In genomic region chr1:248863011-248863881, GRCh38 we compare ENCODE assay signal across 1 cellular context.
TF ChIP-seq lines count a peak whose summit lies in the region.

No MANE protein-coding gene starts in this region.

TF ChIP-seq in K562, 482 proteins besides CTCF, POLR2A, EP300 and RAD21 (continued from another document and continues in another):
- TF ChIP-seq TSHZ1 (CRISPR knock-in tag; IDR thresholded peaks at IDR 0.05) (no peak), NCOA1 (IDR thresholded peaks at IDR 0.05; ENCODE audit: low read depth) (no peak), SFPQ (IDR thresholded peaks at IDR 0.05; ENCODE audit: low read depth, low read length) (no peak), SREBF2 (CRISPR knock-in tag; IDR thresholded peaks at IDR 0.05) (0 out of 2 replicates have a peak, but pooled peaks have one; percentile 26), UBTF (IDR thresholded peaks at IDR 0.05; ENCODE audit: borderline replicate concordance in 1 of 2, low read depth in 2 of 2, low read length in 2 of 2) (no peak), HDGF (IDR thresholded peaks at IDR 0.05) (no peak), ZFP91 (CRISPR knock-in tag; IDR thresholded peaks at IDR 0.05) (no peak; the same call in 1 of the 2 replicates), HMGN3 (IDR thresholded peaks at IDR 0.05; ENCODE audit: borderline replicate concordance, extremely low read depth, insufficient read length, low read depth, low read length) (peak; percentile 45), MTA3 (IDR thresholded peaks at IDR 0.05; ENCODE audit: borderline replicate concordance) (no peak; the same call in 1 of the 2 replicates), FOXJ3 (CRISPR knock-in tag; IDR thresholded peaks at IDR 0.05) (no peak), ZNF444 (CRISPR knock-in tag; IDR thresholded peaks at IDR 0.05) (no peak), BACH1 (tag; IDR thresholded peaks at IDR 0.05) (no peak), TFAP4 (CRISPR knock-in tag; IDR thresholded peaks at IDR 0.05; ENCODE audit: borderline replicate concordance) (peak; percentile 69; the same call in 1 of the 2 replicates), RNF2 (IDR thresholded peaks at IDR 0.05) (no peak), ZNF121 (CRISPR knock-in tag; conservative IDR thresholded peaks at IDR 0.05) (no peak), C11orf30 (IDR thresholded peaks at IDR 0.05; ENCODE audit: low read depth) (no peak), ZNF77 (CRISPR knock-in tag; IDR thresholded peaks at IDR 0.05) (no peak), BHLHE40 (IDR thresholded peaks at IDR 0.05; ENCODE audit: low read length) (peak; percentile 10; the same call in 1 of the 2 replicates), HLTF (IDR thresholded peaks at IDR 0.05) (no peak), ZFP30 (CRISPR knock-in tag; IDR thresholded peaks at IDR 0.05; ENCODE audit: borderline replicate concordance) (no peak), USF1 (CRISPR knock-in tag; IDR thresholded peaks at IDR 0.05) (no peak), GTF2A2 (tag; IDR thresholded peaks at IDR 0.05) (no peak), HNRNPH1 (optimal IDR thresholded peaks at IDR 0.05; ENCODE audit: low read depth, low read length) (no peak), ZBTB26 (CRISPR knock-in tag; IDR thresholded peaks at IDR 0.05) (no peak), ARID1B (IDR thresholded peaks at IDR 0.05) (no peak), GATAD2A (IDR thresholded peaks at IDR 0.05) (no peak), ARID4B (CRISPR knock-in tag; IDR thresholded peaks at IDR 0.05) (0 out of 2 replicates have a peak, but pooled peaks have one; percentile 2), ZNF511 (CRISPR knock-in tag; IDR thresholded peaks at IDR 0.05) (0 out of 2 replicates have a peak, but pooled peaks have one; percentile 50), RFX5 (IDR thresholded peaks at IDR 0.05; ENCODE audit: low read depth, low read length) (no peak), CREM (IDR thresholded peaks at IDR 0.05; ENCODE audit: low read depth) (peak; percentile 34), SMARCE1 (IDR thresholded peaks at IDR 0.05) (no peak), RBBP5 (IDR thresholded peaks at IDR 0.05; ENCODE audit: borderline replicate concordance, insufficient read depth, low read length, poor library complexity, severe bottlenecking) (peak; percentile 54), TAF1 (IDR thresholded peaks at IDR 0.05; ENCODE audit: control insufficient read depth, extremely low read depth, insufficient read depth, low read length, severe bottlenecking) (peak; percentile 47), ZNF253 (CRISPR knock-in tag; conservative IDR thresholded peaks at IDR 0.05) (no peak), PML (IDR thresholded peaks at IDR 0.05; ENCODE audit: low read length) (no peak), RHOXF2B (CRISPR knock-in tag; conservative IDR thresholded peaks at IDR 0.05) (no peak), THRA (IDR thresholded peaks at IDR 0.05) (no peak), ARID3A (IDR thresholded peaks at IDR 0.05; ENCODE audit: borderline replicate concordance, low read depth, low read length) (no peak), HCFC1 (IDR thresholded peaks at IDR 0.05; ENCODE audit: low read depth, low read length) (no peak), FUS (optimal IDR thresholded peaks at IDR 0.05; ENCODE audit: low read depth, low read length) (no peak), ZNF224 (CRISPR knock-in tag; IDR thresholded peaks at IDR 0.05) (no peak), SRSF1 (IDR thresholded peaks at IDR 0.05; ENCODE audit: low read depth, low read length) (no peak)
